Comparison of ENCODE assay signal across 17 cellular contexts in the genomic region with DNA sequence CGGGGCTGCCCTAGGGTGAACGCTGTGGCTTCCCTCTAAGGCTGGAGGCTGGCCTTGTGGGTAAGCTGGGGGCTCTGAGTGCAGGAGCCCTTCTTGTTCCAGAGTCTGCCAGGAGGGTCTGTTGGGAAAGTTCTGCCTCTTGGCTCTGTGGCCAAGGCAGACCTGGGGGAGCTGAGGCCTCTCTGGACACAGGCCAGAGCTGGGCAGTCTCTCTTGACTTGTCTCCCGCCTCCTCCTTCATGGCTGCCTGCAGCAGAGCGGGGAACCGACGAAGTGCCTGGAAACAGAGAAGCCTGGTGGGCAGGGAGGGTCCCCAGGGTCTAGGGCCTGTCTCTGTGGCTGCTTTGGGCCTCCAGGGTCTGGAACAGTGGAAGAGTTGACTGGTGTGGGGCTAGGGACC. TPM values are rescaled to one million over a fixed set of nuclear protein-coding genes. Genes with fewer than 3 reads are reported as not detected.
DNase-seq lines count a peak whose midpoint lies in the region; ATAC-seq and TF ChIP-seq lines count a peak whose summit lies in the region.
"Had no signal": no experiment of that assay in that cellular context is flagged by ENCODE, and none has a peak within 500 bp of the region (broad histone marks: within the 10 kb centered on the region; RNA-seq: fewer than 3 reads in every experiment).

No MANE protein-coding gene starts in this region.

- no peaks in the 10 kb centered on the region for H3K36me3 ChIP-seq in neuronal stem cell (replicated peaks in 1 of 2; ENCODE audit: control insufficient read depth in 2 of 2, insufficient read depth in 2 of 2, low read length in 2 of 2)

- H2AK5ac ChIP-seq in neuronal stem cell (ENCODE audit: low read depth, low read length) = peak overlapping the region; percentile 77

- H3K9ac ChIP-seq in neuronal stem cell (ENCODE audit: low read depth, low read length, poor library complexity) = no peak overlapping the region

- no peaks in the 10 kb centered on the region for H3K9me3 ChIP-seq in neuronal stem cell (replicated peaks in 1 of 2; ENCODE audit: control insufficient read depth in 2 of 2, insufficient read depth in 1 of 2, low read depth in 1 of 2, low read length in 2 of 2)

- no peak for ATAC-seq in natural killer cell
- ATAC-seq in natural killer cell treated with Interleukin-12 subunit alpha and Interleukin-12 subunit beta and Interleukin-15 and Interleukin-18, amount 100 ng/mL, for 72 hours = no peak
- no peak for ATAC-seq in effector memory CD8-positive, alpha-beta T cell (replicated peaks)
- ATAC-seq in HG02759 (IDR thresholded peaks at IDR 0.05; ENCODE audit: unreplicated experiment) = no peak
- ATAC-seq in Right ventricle myocardium superior (ENCODE audit: poor library complexity) = no peak
- ATAC-seq in HG02884 (IDR thresholded peaks at IDR 0.05; ENCODE audit: unreplicated experiment) = no peak

- peaks cover 0 to 71% (median 16%) of the 10 kb centered on the region in 3 experiments for H3K27me3 ChIP-seq in neuronal stem cell (ENCODE audit: control insufficient read depth in 3 of 3, insufficient read depth in 3 of 3, low read depth in 1 of 3, low read length in 3 of 3)

- H3K27me3 Mint-ChIP-seq in natural killer cell (ENCODE audit: low read depth in 2 of 2) = no peaks in the 10 kb centered on the region
- peaks cover 0 to 3% of the 10 kb centered on the region in 2 donors for H3K27me3 Mint-ChIP-seq in natural killer cell treated with Interleukin-12 subunit alpha and Interleukin-12 subunit beta and Interleukin-15 and Interleukin-18, amount 100 ng/mL, for 72 hours
- peaks cover 0 to 23% of the 10 kb centered on the region in 2 donors for H3K27me3 Mint-ChIP-seq in effector memory CD8-positive, alpha-beta T cell

- no peak overlapping the region for H3K14ac ChIP-seq in neuronal stem cell (ENCODE audit: low read length)

- peaks cover 7% of the 10 kb centered on the region for H3K79me1 ChIP-seq in neuronal stem cell (ENCODE audit: low read depth, low read length)

- peak overlapping the region; percentile 89 for H3K18ac ChIP-seq in neuronal stem cell (ENCODE audit: low read length)

- DNase-seq in natural killer cell = no peak
- DNase-seq in natural killer cell treated with Interleukin-12 subunit alpha and Interleukin-12 subunit beta and Interleukin-15 and Interleukin-18, amount 100 ng/mL, for 72 hours (ENCODE audit: low spot score) = no peak
- DNase-seq in effector memory CD8-positive, alpha-beta T cell = no peak
- DNase-seq in neuronal stem cell (ENCODE audit: low spot score) = no peak
- DNase-seq in Right ventricle myocardium superior = no peak
- DNase-seq in NCI-H446 (lab: John Stamatoyannopoulos, UW) = no peak
- DNase-seq: COR-L47, DMS153, NCI-H1417, NCI-H2029, NCI-H2171 treated with DMSO at 0.1 percent for 48 hours, NCI-H510A treated with DMSO at 0.1 percent for 48 hours had no signal

- peak overlapping the region; percentile 35 for H2BK12ac ChIP-seq in neuronal stem cell (ENCODE audit: low read length)

- TF ChIP-seq CTCF in natural killer cell (IDR thresholded peaks at IDR 0.05) = no peak

- peak overlapping the region; percentile 87 for H2BK5ac ChIP-seq in neuronal stem cell (ENCODE audit: low read length)

- H3K4me1 Mint-ChIP-seq in natural killer cell = peaks cover 0 to 12% of the 10 kb centered on the region in 2 donors
- no peaks in the 10 kb centered on the region for H3K4me1 Mint-ChIP-seq in natural killer cell treated with Interleukin-12 subunit alpha and Interleukin-12 subunit beta and Interleukin-15 and Interleukin-18, amount 100 ng/mL, for 72 hours (ENCODE audit: low read depth in 2 of 2)
- H3K4me1 Mint-ChIP-seq in effector memory CD8-positive, alpha-beta T cell (ENCODE audit: low read depth in 2 of 2) = peaks cover 7 to 8% of the 10 kb centered on the region in 2 donors
- H3K4me1 Mint-ChIP-seq: IgD-negative memory B cell had no signal

- no peaks in the 10 kb centered on the region for H3K36me3 Mint-ChIP-seq in natural killer cell
- no peaks in the 10 kb centered on the region for H3K36me3 Mint-ChIP-seq in natural killer cell treated with Interleukin-12 subunit alpha and Interleukin-12 subunit beta and Interleukin-15 and Interleukin-18, amount 100 ng/mL, for 72 hours
- H3K36me3 Mint-ChIP-seq in effector memory CD8-positive, alpha-beta T cell (ENCODE audit: insufficient read depth) = no peaks in the 10 kb centered on the region
- H3K36me3 Mint-ChIP-seq: IgD-negative memory B cell had no signal

- H3K4ac ChIP-seq in neuronal stem cell (ENCODE audit: low read length) = no peak overlapping the region

- H2BK15ac ChIP-seq in neuronal stem cell (ENCODE audit: low read length) = peak overlapping the region; percentile 99

- H3K27ac ChIP-seq in neuronal stem cell (replicated peaks; ENCODE audit: low read length) = no peak overlapping the region

- peaks cover 25 to 35% of the 10 kb centered on the region in 2 donors for H3K4me1 ChIP-seq in neuronal stem cell (ENCODE audit: control insufficient read depth in 2 of 2, insufficient read depth in 1 of 2, low read depth in 1 of 2, low read length in 2 of 2)

- peak overlapping the region; percentile 3 for H3K23ac ChIP-seq in neuronal stem cell (ENCODE audit: low read depth, low read length, poor library complexity)

- H4K91ac ChIP-seq in neuronal stem cell (ENCODE audit: low read depth, low read length, poor library complexity) = no peak overlapping the region

- WGBS in neuronal stem cell (ENCODE audit: extremely low coverage in 2 of 2, insufficient read length in 2 of 2, insufficient replicate concordance in 1 of 2), 2 donors = no CpG with 5 or more reads among the region's 6 CpGs

- no peak overlapping the region for H3K4me3 ChIP-seq in neuronal stem cell (ENCODE audit: low read length in 2 of 2)

- H2BK120ac ChIP-seq in neuronal stem cell (ENCODE audit: low read depth, low read length) = peak overlapping the region; percentile 44

- no peak overlapping the region for H4K8ac ChIP-seq in neuronal stem cell (ENCODE audit: low read depth, low read length)

- no peak overlapping the region for H2AFZ ChIP-seq in neuronal stem cell (ENCODE audit: low read length)

- no peak overlapping the region for H3K4me2 ChIP-seq in neuronal stem cell (ENCODE audit: insufficient read depth, low read length, poor library complexity, severe bottlenecking)

- no peak overlapping the region for H3K27ac Mint-ChIP-seq in natural killer cell
- no peak overlapping the region for H3K27ac Mint-ChIP-seq in natural killer cell treated with Interleukin-12 subunit alpha and Interleukin-12 subunit beta and Interleukin-15 and Interleukin-18, amount 100 ng/mL, for 72 hours
- no peak overlapping the region for H3K27ac Mint-ChIP-seq in effector memory CD8-positive, alpha-beta T cell
- H3K27ac Mint-ChIP-seq: IgD-negative memory B cell had no signal

- no peaks in the 10 kb centered on the region for H3K9me3 Mint-ChIP-seq in natural killer cell
- H3K9me3 Mint-ChIP-seq in natural killer cell treated with Interleukin-12 subunit alpha and Interleukin-12 subunit beta and Interleukin-15 and Interleukin-18, amount 100 ng/mL, for 72 hours = no peaks in the 10 kb centered on the region
- H3K9me3 Mint-ChIP-seq in effector memory CD8-positive, alpha-beta T cell = no peaks in the 10 kb centered on the region
- H3K9me3 Mint-ChIP-seq: IgD-negative memory B cell had no signal

- peak overlapping the region; percentile 35 for H3K4me3 Mint-ChIP-seq in natural killer cell
- H3K4me3 Mint-ChIP-seq in natural killer cell treated with Interleukin-12 subunit alpha and Interleukin-12 subunit beta and Interleukin-15 and Interleukin-18, amount 100 ng/mL, for 72 hours = no peak overlapping the region
- peak overlapping the region; percentile 35 to 61 for H3K4me3 Mint-ChIP-seq in effector memory CD8-positive, alpha-beta T cell
- H3K4me3 Mint-ChIP-seq: IgD-negative memory B cell had no signal

- intact Hi-C loops in natural killer cell (cut with micrococcal nuclease) (no loop called here), Right ventricle myocardium superior (cut with DNase I) (no loop called here)

RNA-seq across cellular contexts. Expression of a gene that starts 30.3 kb away (rescaled TPM):
- total RNA-seq in natural killer cell (10 to 100 TPM in 1 of 3 donors, 1 to 10 TPM in 2; 8.1 to 11.1 (median 9.8) TPM), Right ventricle myocardium superior (15.2 TPM)
- 10 to 100 TPM; 10.7 to 18.9 TPM for total RNA-seq in natural killer cell treated with Interleukin-12 subunit alpha and Interleukin-12 subunit beta and Interleukin-15 and Interleukin-18, amount 100 ng/mL, for 72 hours
- polyA plus RNA-seq in neuronal stem cell (2013, experiment 1 of 2) = 12.4 TPM
- 12.5 TPM for polyA plus RNA-seq in neuronal stem cell (2013, experiment 2 of 2)

RNA-seq across cellular contexts. Expression of a gene that starts 33.4 kb away (rescaled TPM):
- total RNA-seq in natural killer cell (100 to 1,000 TPM in 2 of 3 donors, 10 to 100 TPM in 1; 77.1 to 116 (median 106) TPM), Right ventricle myocardium superior (0.13 TPM)
- total RNA-seq in natural killer cell treated with Interleukin-12 subunit alpha and Interleukin-12 subunit beta and Interleukin-15 and Interleukin-18, amount 100 ng/mL, for 72 hours = 1 to 10 TPM; 5.5 to 6.9 TPM
- polyA plus RNA-seq in neuronal stem cell (2013, experiment 1 of 2) = 4.2 TPM
- polyA plus RNA-seq in neuronal stem cell (2013, experiment 2 of 2) = 4.0 TPM
- total RNA-seq: A172, LHCN-M2 had no signal

RNA-seq across cellular contexts. Expression of a gene that starts 51.0 kb away (rescaled TPM):
- total RNA-seq in natural killer cell = 10 to 100 TPM; 89.2 to 98.9 (median 91.9) TPM
- 100 to 1,000 TPM; 139 to 161 TPM for total RNA-seq in natural killer cell treated with Interleukin-12 subunit alpha and Interleukin-12 subunit beta and Interleukin-15 and Interleukin-18, amount 100 ng/mL, for 72 hours
- polyA plus RNA-seq in neuronal stem cell (2013, experiment 1 of 2) = 63.2 TPM
- polyA plus RNA-seq in neuronal stem cell (2013, experiment 2 of 2) = 64.3 TPM
- total RNA-seq in Right ventricle myocardium superior = 81.8 TPM

RNA-seq across cellular contexts. Expression of a gene that starts 51.3 kb away (rescaled TPM):
- total RNA-seq in natural killer cell (1 to 10 TPM; 8.0 to 9.3 (median 8.8) TPM), Right ventricle myocardium superior (5.0 TPM)
- 1 to 10 TPM; 4.0 to 7.5 TPM for total RNA-seq in natural killer cell treated with Interleukin-12 subunit alpha and Interleukin-12 subunit beta and Interleukin-15 and Interleukin-18, amount 100 ng/mL, for 72 hours
- 7.1 TPM for polyA plus RNA-seq in neuronal stem cell (2013, experiment 1 of 2)
- 7.9 TPM for polyA plus RNA-seq in neuronal stem cell (2013, experiment 2 of 2)

Comparison
In these comparisons a context has a peak if more than half of its experiments do, and no peak if none do; other contexts are left out.
1. RNA of a gene that starts 33.4 kb away (total RNA-seq): 77.1 to 116 TPM in natural killer cell; 5.5 to 6.9 TPM in natural killer cell treated with Interleukin-12 subunit alpha and Interleukin-12 subunit beta and Interleukin-15 and Interleukin-18, amount 100 ng/mL, for 72 hours and 0.13 TPM in Right ventricle myocardium superior (single experiment); every median in the first group is over 4 times any median in the second.